ENCODE assay signal across 28 cellular contexts in the genomic region with DNA sequence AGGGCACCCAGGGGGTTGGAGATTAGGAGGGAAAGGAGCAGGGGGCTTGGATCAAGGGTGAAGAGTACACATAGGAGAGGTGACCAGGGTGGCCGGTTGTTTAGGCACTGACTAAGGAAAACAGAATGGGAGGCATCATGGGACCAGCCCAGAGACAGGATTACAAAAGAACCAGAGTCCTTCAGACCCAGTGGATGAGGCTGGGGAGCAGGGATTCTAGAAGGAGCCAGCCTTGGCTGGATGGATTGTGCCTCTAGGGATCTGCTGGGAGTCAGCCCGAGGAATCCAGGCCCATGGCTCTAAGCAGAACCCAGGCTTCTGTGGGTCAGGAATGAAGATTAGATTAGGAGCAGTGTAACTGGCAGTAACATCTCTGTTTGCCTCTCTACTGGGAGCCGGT.
DNase-seq lines count a peak whose midpoint lies in the region; ATAC-seq and TF ChIP-seq lines count a peak whose summit lies in the region.
"Had no signal": no experiment of that assay in that cellular context is flagged by ENCODE, and none has a peak within 500 bp of the region (broad histone marks: within the 10 kb centered on the region; RNA-seq: fewer than 3 reads in every experiment).

No MANE protein-coding gene starts in this region.

- DNase-seq in breast epithelium (ENCODE audit: low spot score in 2 of 2) (no peak), MCF 10A (ENCODE audit: unreplicated experiment) (no peak), left ventricle myocardium inferior (no peak), trophoblast cell (peak; percentile 89 to 90), SW 1271 (lab: John Stamatoyannopoulos, UW) (no peak), erythroblast (lab: John Stamatoyannopoulos, UW) (no peak), foreskin melanocyte (no peak)
- DNase-seq: activated CD4-positive, alpha-beta T cell treated with anti-CD3 and anti-CD28 coated beads, Interleukin-2, amount 50 U/mL, for 4 hours; activated naive CD4-positive, alpha-beta T cell treated with anti-CD3 and anti-CD28 coated beads, Interleukin-2, amount 50 U/mL, for 16 hours; amygdala; CD4-positive, alpha-beta T cell; dermis blood vessel endothelial cell; EL; NCI-H1105; NCI-H2081; NCI-H345; NCI-H774; stimulated activated CD8-positive, alpha-beta memory T cell treated with anti-CD3 and anti-CD28 coated beads, Interleukin-4, amount 100 ng/mL, for 48 hours; T1000 had no signal

- no peak overlapping the region for H3K9ac ChIP-seq in trophoblast cell (ENCODE audit: low read length)

- no peak overlapping the region for H3K4me2 ChIP-seq in trophoblast cell (ENCODE audit: low read length)

- H3K79me1 ChIP-seq in trophoblast cell (ENCODE audit: low read length): peaks cover 2% of the 10 kb centered on the region

- no peak overlapping the region for H2BK120ac ChIP-seq in trophoblast cell (ENCODE audit: insufficient read depth, low read length, poor library complexity)

- H3K27ac Mint-ChIP-seq in MCF 10A (ENCODE audit: low read depth, unreplicated experiment): no peak overlapping the region
- H3K27ac Mint-ChIP-seq: activated T-helper 1 cell treated with anti-CD3 and anti-CD28 coated beads, Interleukin-12 subunit alpha, Interleukin-12 subunit beta, Interleukin-2, Interleukin-4 antibody, amounts not matched to agents 30 ng/mL and 10 ng/mL and 1 ng/mL, durations not matched to agents 14 hours and 24 hours and 36 hours; CD4-positive, alpha-beta T cell; mesothelial cell of epicardium; progenitor cell of endocrine pancreas; WTC11 had no signal

- no peak overlapping the region for H4K8ac ChIP-seq in trophoblast cell (ENCODE audit: low read depth, low read length)

- POLR2A ChIA-PET in MCF 10A (lab: Yijun Ruan, JAX): no interaction called here

- no peak overlapping the region for H3K23ac ChIP-seq in trophoblast cell (ENCODE audit: low read length)

- no peak overlapping the region for H3K4ac ChIP-seq in trophoblast cell (ENCODE audit: low read depth, low read length)

- no peak overlapping the region for H3K4me3 Mint-ChIP-seq in MCF 10A (ENCODE audit: unreplicated experiment)
- H3K4me3 Mint-ChIP-seq: activated T-helper 1 cell treated with anti-CD3 and anti-CD28 coated beads, Interleukin-12 subunit alpha, Interleukin-12 subunit beta, Interleukin-2, Interleukin-4 antibody, amounts not matched to agents 30 ng/mL and 10 ng/mL and 1 ng/mL, durations not matched to agents 14 hours and 24 hours and 36 hours; CD4-positive, alpha-beta T cell; IgD-negative memory B cell; mesothelial cell of epicardium; WTC11 had no signal

- H2BK12ac ChIP-seq in trophoblast cell (ENCODE audit: low read length): no peak overlapping the region

- TF ChIP-seq POLR2A in breast epithelium (IDR thresholded peaks at IDR 0.05) (no peak), erythroblast (IDR thresholded peaks at IDR 0.05; ENCODE audit: low read length) (no peak)

- no peaks in the 10 kb centered on the region for H3K27me3 Mint-ChIP-seq in MCF 10A (ENCODE audit: insufficient read depth, unreplicated experiment)
- H3K27me3 Mint-ChIP-seq: progenitor cell of endocrine pancreas had no signal

- H3K27ac ChIP-seq in breast epithelium: peak overlapping the region; percentile 5 to 74
- H3K27ac ChIP-seq in left ventricle myocardium inferior (replicated peaks): peak overlapping the region; percentile 59
- no peak overlapping the region for H3K27ac ChIP-seq in trophoblast cell (ENCODE audit: low read depth, low read length)
- H3K27ac ChIP-seq: 22Rv1, cardiac muscle cell had no signal

- no peak overlapping the region for H4K91ac ChIP-seq in trophoblast cell (ENCODE audit: low read depth, low read length)

- H3K4me3 ChIP-seq in breast epithelium (no peak overlapping the region), left ventricle myocardium inferior (no peak overlapping the region), trophoblast cell (ENCODE audit: low read depth, low read length) (no peak overlapping the region)
- H3K4me3 ChIP-seq: cardiac muscle cell had no signal

- no peaks in the 10 kb centered on the region for H3K79me2 ChIP-seq in trophoblast cell (ENCODE audit: control insufficient read depth, insufficient read depth, low read length, poor library complexity)

- H3K36me3 ChIP-seq in breast epithelium: no peaks in the 10 kb centered on the region
- no peaks in the 10 kb centered on the region for H3K36me3 ChIP-seq in left ventricle myocardium inferior
- no peaks in the 10 kb centered on the region for H3K36me3 ChIP-seq in trophoblast cell (ENCODE audit: control insufficient read depth in 1 of 2, insufficient read depth in 2 of 2, low read length in 2 of 2)
- H3K36me3 ChIP-seq: cardiac muscle cell had no signal

- BruUV-seq in MCF 10A (replicated peaks; lab: Mats Ljungman, UMichigan): no TSS peak

- H3K9me3 ChIP-seq in breast epithelium (no peaks in the 10 kb centered on the region), left ventricle myocardium inferior (replicated peaks) (peaks cover 8% of the 10 kb centered on the region), trophoblast cell (ENCODE audit: insufficient read depth, low read depth, low read length) (peaks cover 2% of the 10 kb centered on the region)

- no peak for ATAC-seq in HG02885 (IDR thresholded peaks at IDR 0.05; ENCODE audit: poor library complexity, unreplicated experiment)
- ATAC-seq: left lobe of liver, WTC11 had no signal

- TF ChIP-seq CTCF in breast epithelium (IDR thresholded peaks at IDR 0.05) (no peak), MCF 10A (IDR thresholded peaks at IDR 0.05; ENCODE audit: unreplicated experiment) (no peak), left ventricle myocardium inferior (IDR thresholded peaks at IDR 0.05; ENCODE audit: borderline replicate concordance) (no peak)

- intact Hi-C loops in breast epithelium (cut with DNase I; ENCODE audit: low total_unique reads) (no loop called here), MCF 10A (cut with micrococcal nuclease) (no loop called here), left ventricle myocardium inferior (cut with micrococcal nuclease) (no loop called here)

- no CpG with 5 or more reads among the region's 3 CpGs for WGBS in trophoblast cell (ENCODE audit: extremely low coverage, insufficient coverage, insufficient read length)

- no peak overlapping the region for H2AK5ac ChIP-seq in trophoblast cell (ENCODE audit: low read length)

- no peak overlapping the region for H3K14ac ChIP-seq in trophoblast cell (ENCODE audit: low read length)

- H2BK5ac ChIP-seq in trophoblast cell (ENCODE audit: low read depth, low read length, poor library complexity): no peak overlapping the region

- CTCF ChIA-PET in MCF 10A (lab: Yijun Ruan, JAX): no interaction called here

- no peaks in the 10 kb centered on the region for H3K27me3 ChIP-seq in breast epithelium
- no peaks in the 10 kb centered on the region for H3K27me3 ChIP-seq in left ventricle myocardium inferior (ENCODE audit: low read depth)
- no peaks in the 10 kb centered on the region for H3K27me3 ChIP-seq in trophoblast cell (ENCODE audit: insufficient read depth, low read length)
- H3K27me3 ChIP-seq: cardiac muscle cell had no signal

- no peaks in the 10 kb centered on the region for H3K36me3 Mint-ChIP-seq in MCF 10A (ENCODE audit: insufficient read depth, unreplicated experiment)
- H3K36me3 Mint-ChIP-seq: WTC11 had no signal

- no peaks in the 10 kb centered on the region for H3K4me1 Mint-ChIP-seq in MCF 10A (ENCODE audit: insufficient read depth, unreplicated experiment)
- H3K4me1 Mint-ChIP-seq: IgD-negative memory B cell, WTC11 had no signal

- H3K4me1 ChIP-seq in breast epithelium: no peaks in the 10 kb centered on the region
- peaks cover 31% of the 10 kb centered on the region for H3K4me1 ChIP-seq in left ventricle myocardium inferior
- H3K4me1 ChIP-seq in trophoblast cell (ENCODE audit: control insufficient read depth in 1 of 2, insufficient read depth in 2 of 2, low read length in 2 of 2): peaks cover 12 to 20% of the 10 kb centered on the region in 2 experiments

- no peak overlapping the region for H4K12ac ChIP-seq in trophoblast cell (ENCODE audit: low read depth, low read length)

- no peak overlapping the region for H3K18ac ChIP-seq in trophoblast cell (ENCODE audit: low read length)

- H2AFZ ChIP-seq in trophoblast cell (ENCODE audit: insufficient read depth, low read length, poor library complexity): no peak overlapping the region

- peaks cover 8% of the 10 kb centered on the region for H3K9me3 Mint-ChIP-seq in MCF 10A (ENCODE audit: unreplicated experiment)
- H3K9me3 Mint-ChIP-seq: activated T-helper 1 cell treated with anti-CD3 and anti-CD28 coated beads, Interleukin-12 subunit alpha, Interleukin-12 subunit beta, Interleukin-2, Interleukin-4 antibody, amounts not matched to agents 30 ng/mL and 10 ng/mL and 1 ng/mL, durations not matched to agents 14 hours and 24 hours and 36 hours; CD4-positive, alpha-beta T cell; mesothelial cell of epicardium had no signal

Comparison
In these comparisons a context has a peak if more than half of its experiments do, and no peak if none do; other contexts are left out.
1. DNase-seq: peak in trophoblast cell (2 of 2); none in breast epithelium (0 of 2), MCF 10A (single experiment), left ventricle myocardium inferior (single experiment), SW 1271 (0 of 2), erythroblast (0 of 2) and foreskin melanocyte (single experiment).